ENCODE assay signal across 9 cellular contexts in the genomic region with DNA sequence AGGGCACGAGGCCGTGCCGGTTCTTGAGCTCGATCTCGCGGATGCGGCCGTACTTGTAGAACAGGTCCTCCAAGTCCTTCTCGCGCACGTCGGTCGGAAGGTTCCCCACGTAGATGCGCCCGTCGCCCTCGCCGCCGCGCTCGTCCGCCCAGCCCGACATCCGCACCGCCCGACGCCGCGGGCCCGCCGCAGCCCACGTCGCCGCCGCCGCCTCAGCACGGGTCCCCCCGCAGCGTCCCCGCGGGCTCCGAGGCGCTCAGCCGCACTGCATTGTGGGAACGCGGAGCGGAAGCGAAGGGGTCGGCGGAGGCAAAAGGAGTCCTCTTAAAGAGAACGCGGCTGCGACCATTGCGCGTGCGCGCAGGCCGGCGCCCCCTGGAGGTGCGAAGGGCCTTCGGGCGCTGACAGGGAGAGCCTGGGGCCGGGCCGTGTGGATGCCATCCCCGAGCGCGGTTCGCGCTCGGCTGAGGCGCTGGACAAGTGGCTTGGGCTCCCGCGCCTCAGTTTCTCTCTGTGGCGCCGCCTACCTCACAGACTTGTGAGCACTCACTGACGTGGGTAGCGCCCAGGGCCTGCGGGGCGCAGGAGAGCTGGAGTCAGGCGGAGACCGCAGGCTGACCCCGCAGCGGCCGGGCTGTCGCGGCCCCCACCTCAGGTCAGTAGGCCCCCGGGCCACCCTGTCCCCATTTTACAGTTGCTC. TPM values are rescaled to one million over a fixed set of nuclear protein-coding genes. Genes with fewer than 3 reads are reported as not detected.
A peak's percentile ranks its signal among the peaks of the same experiment; 100 is the strongest.
DNase-seq lines count a peak whose midpoint lies in the region; ATAC-seq, FAIRE-seq and TF ChIP-seq lines count a peak whose summit lies in the region.
"Had no signal": no experiment of that assay in that cellular context is flagged by ENCODE, and none has a peak within 500 bp of the region (broad histone marks: within the 10 kb centered on the region; RNA-seq: fewer than 3 reads in every experiment).

A gene with protein sequence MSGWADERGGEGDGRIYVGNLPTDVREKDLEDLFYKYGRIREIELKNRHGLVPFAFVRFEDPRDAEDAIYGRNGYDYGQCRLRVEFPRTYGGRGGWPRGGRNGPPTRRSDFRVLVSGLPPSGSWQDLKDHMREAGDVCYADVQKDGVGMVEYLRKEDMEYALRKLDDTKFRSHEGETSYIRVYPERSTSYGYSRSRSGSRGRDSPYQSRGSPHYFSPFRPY (minus strand): TSS at position 299 of the 700 bp plus-strand sequence. CDS start 139 bp downstream, at position 160.

- ATAC-seq in GM19035 (IDR thresholded peaks at IDR 0.05; ENCODE audit: unreplicated experiment) (peak; percentile 80), HG03354 (IDR thresholded peaks at IDR 0.05; ENCODE audit: poor library complexity, severe bottlenecking, unreplicated experiment) (peak; percentile 89)
- ATAC-seq in activated CD4-positive, CD25-positive, alpha-beta regulatory T cell treated with anti-CD3 and anti-CD28 coated beads, Interleukin-2, amount 50 U/mL, for 24 hours, result peak; percentile 95 to 96

- H3K9me3 ChIP-seq in kidney (ENCODE audit: control insufficient read depth in 1 of 2, low read length in 2 of 2), result no peaks in the 10 kb centered on the region

- no peak for FAIRE-seq in kidney (lab: Jason Lieb, UNC)
- FAIRE-seq: endometrium had no signal

- intact Hi-C loops in kidney (cut with DNase I), result no loop called here

- TF ChIP-seq CTCF in AG10803 (conservative IDR thresholded peaks at IDR 0.05; ENCODE audit: low read length) (peak; percentile 77), kidney (IDR thresholded peaks at IDR 0.05; ENCODE audit: borderline replicate concordance, extremely low read depth, insufficient read depth) (peak; percentile 85)

- DNase-seq in AG10803 (ENCODE audit: low read depth) (peak; percentile 97), NCI-H446 (lab: John Stamatoyannopoulos, UW) (peak; percentile 90 to 96), cerebellar cortex (ENCODE audit: low spot score) (peak; percentile 93), kidney (peak; percentile 98)
- peak; percentile 97 for DNase-seq in stimulated activated CD4-positive, alpha-beta T cell treated with anti-CD3 and anti-CD28 coated beads, Interleukin-15, amount 100 ng/mL, for 24 hours

- H3K4me1 ChIP-seq in kidney (ENCODE audit: control insufficient read depth in 1 of 2, insufficient read depth in 1 of 2, low read depth in 1 of 2, low read length in 2 of 2), result peaks cover 0 to 5% of the 10 kb centered on the region in 2 donors

- H3K36me3 ChIP-seq in kidney (ENCODE audit: control insufficient read depth in 1 of 2, insufficient read depth in 2 of 2, low read length in 2 of 2), result peaks cover 6% of the 10 kb centered on the region in 2 donors

- H3K4me3 ChIP-seq in AG10803 (ENCODE audit: low read length), result peak within 1 kb of the TSS; percentile 91
- H3K4me3 ChIP-seq in kidney (ENCODE audit: low read length in 2 of 2), result peak within 1 kb of the TSS; percentile 69 to 77

- H3K9ac ChIP-seq in kidney (ENCODE audit: low read length in 2 of 2), result peak within 1 kb of the TSS; percentile 70 to 77

- H3K27ac ChIP-seq in kidney (ENCODE audit: low read depth in 2 of 2, low read length in 2 of 2), result peak within 1 kb of the TSS; percentile 90 to 95

RNA-seq across cellular contexts. Expression of the gene that starts here (rescaled TPM):
- 144 TPM for total RNA-seq in kidney
- polyA plus RNA-seq in kidney (ENCODE audit: insufficient read depth, low read depth, low replicate concordance), result 151 TPM

Comparison
In these comparisons a context has a peak if more than half of its experiments do, and no peak if none do; other contexts are left out.
1. Peak in every context shown above with its lines: DNase-seq, ATAC-seq, H3K4me3 ChIP-seq and H3K27ac ChIP-seq.